1 cellular context compared by ENCODE assay signal in genomic region chr19:3743486-3743885, GRCh38.
TF ChIP-seq lines count a peak whose summit lies in the region.

No MANE protein-coding gene starts in this region.

TF ChIP-seq in HepG2, 621 proteins besides CTCF, POLR2A, EP300 and RAD21 (continues in another document):
- peak; percentile 72 for TF ChIP-seq ZBTB40 (IDR thresholded peaks at IDR 0.05)
- peak; percentile 99 for TF ChIP-seq ZBTB40 (CRISPR knock-in tag; IDR thresholded peaks at IDR 0.05)
- TF ChIP-seq BHLHE40 (IDR thresholded peaks at IDR 0.05; ENCODE audit: low read length), result no peak
- TF ChIP-seq NR2F6 (IDR thresholded peaks at IDR 0.05), result no peak
- no peak for TF ChIP-seq NR2F6 (CRISPR knock-in tag; IDR thresholded peaks at IDR 0.05)
- TF ChIP-seq ZNF75D (CRISPR knock-in tag; IDR thresholded peaks at IDR 0.05; ENCODE audit: borderline replicate concordance), result no peak
- TF ChIP-seq, protein P1, sequence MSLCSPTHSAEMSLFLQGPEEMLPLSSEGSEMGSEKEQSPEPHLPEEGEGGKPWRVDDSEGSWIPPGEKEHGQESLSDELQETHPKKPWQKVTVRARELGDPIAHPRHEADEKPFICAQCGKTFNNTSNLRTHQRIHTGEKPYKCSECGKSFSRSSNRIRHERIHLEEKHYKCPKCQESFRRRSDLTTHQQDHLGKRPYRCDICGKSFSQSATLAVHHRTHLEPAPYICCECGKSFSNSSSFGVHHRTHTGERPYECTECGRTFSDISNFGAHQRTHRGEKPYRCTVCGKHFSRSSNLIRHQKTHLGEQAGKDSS (CRISPR knock-in tag; IDR thresholded peaks at IDR 0.05; ENCODE audit: borderline replicate concordance, low read depth), result no peak
- TF ChIP-seq NCOA5 (CRISPR knock-in tag; IDR thresholded peaks at IDR 0.05), result no peak
- TF ChIP-seq, protein P2, sequence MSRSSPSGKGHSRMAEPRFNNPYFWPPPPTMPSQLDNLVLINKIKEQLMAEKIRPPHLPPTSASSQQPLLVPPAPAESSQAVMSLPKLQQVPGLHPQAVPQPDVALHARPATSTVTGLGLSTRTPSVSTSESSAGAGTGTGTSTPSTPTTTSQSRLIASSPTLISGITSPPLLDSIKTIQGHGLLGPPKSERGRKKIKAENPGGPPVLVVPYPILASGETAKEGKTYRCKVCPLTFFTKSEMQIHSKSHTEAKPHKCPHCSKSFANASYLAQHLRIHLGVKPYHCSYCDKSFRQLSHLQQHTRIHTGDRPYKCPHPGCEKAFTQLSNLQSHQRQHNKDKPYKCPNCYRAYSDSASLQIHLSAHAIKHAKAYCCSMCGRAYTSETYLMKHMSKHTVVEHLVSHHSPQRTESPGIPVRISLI (CRISPR knock-in tag; IDR thresholded peaks at IDR 0.05; ENCODE audit: borderline replicate concordance), result no peak
- TF ChIP-seq HOXD1 (CRISPR knock-in tag; IDR thresholded peaks at IDR 0.05), result no peak
- TF ChIP-seq, protein P3, sequence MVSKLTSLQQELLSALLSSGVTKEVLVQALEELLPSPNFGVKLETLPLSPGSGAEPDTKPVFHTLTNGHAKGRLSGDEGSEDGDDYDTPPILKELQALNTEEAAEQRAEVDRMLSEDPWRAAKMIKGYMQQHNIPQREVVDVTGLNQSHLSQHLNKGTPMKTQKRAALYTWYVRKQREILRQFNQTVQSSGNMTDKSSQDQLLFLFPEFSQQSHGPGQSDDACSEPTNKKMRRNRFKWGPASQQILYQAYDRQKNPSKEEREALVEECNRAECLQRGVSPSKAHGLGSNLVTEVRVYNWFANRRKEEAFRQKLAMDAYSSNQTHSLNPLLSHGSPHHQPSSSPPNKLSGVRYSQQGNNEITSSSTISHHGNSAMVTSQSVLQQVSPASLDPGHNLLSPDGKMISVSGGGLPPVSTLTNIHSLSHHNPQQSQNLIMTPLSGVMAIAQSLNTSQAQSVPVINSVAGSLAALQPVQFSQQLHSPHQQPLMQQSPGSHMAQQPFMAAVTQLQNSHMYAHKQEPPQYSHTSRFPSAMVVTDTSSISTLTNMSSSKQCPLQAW (CRISPR knock-in tag; IDR thresholded peaks at IDR 0.05), result no peak
- TF ChIP-seq SALL1 (CRISPR knock-in tag; IDR thresholded peaks at IDR 0.05), result no peak
- TF ChIP-seq MIXL1 (CRISPR knock-in tag; IDR thresholded peaks at IDR 0.05), result no peak
- TF ChIP-seq ZSCAN21 (CRISPR knock-in tag; IDR thresholded peaks at IDR 0.05; ENCODE audit: borderline replicate concordance), result no peak
- TF ChIP-seq, protein P4, sequence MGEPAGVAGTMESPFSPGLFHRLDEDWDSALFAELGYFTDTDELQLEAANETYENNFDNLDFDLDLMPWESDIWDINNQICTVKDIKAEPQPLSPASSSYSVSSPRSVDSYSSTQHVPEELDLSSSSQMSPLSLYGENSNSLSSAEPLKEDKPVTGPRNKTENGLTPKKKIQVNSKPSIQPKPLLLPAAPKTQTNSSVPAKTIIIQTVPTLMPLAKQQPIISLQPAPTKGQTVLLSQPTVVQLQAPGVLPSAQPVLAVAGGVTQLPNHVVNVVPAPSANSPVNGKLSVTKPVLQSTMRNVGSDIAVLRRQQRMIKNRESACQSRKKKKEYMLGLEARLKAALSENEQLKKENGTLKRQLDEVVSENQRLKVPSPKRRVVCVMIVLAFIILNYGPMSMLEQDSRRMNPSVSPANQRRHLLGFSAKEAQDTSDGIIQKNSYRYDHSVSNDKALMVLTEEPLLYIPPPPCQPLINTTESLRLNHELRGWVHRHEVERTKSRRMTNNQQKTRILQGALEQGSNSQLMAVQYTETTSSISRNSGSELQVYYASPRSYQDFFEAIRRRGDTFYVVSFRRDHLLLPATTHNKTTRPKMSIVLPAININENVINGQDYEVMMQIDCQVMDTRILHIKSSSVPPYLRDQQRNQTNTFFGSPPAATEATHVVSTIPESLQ (CRISPR knock-in tag; conservative IDR thresholded peaks at IDR 0.05), result no peak
- no peak for TF ChIP-seq ZBTB20 (CRISPR knock-in tag; IDR thresholded peaks at IDR 0.05; ENCODE audit: borderline replicate concordance, low read depth)
- TF ChIP-seq THAP11 (CRISPR knock-in tag; IDR thresholded peaks at IDR 0.05), result peak; percentile 92
- no peak for TF ChIP-seq SMAD9 (CRISPR knock-in tag; IDR thresholded peaks at IDR 0.05)
- no peak for TF ChIP-seq IRF1 (CRISPR knock-in tag; IDR thresholded peaks at IDR 0.05; ENCODE audit: low read depth)
- no peak for TF ChIP-seq ZNF557 (CRISPR knock-in tag; IDR thresholded peaks at IDR 0.05)
- TF ChIP-seq ZNF589 (CRISPR knock-in tag; conservative IDR thresholded peaks at IDR 0.05), result no peak
- TF ChIP-seq HMG20A (CRISPR knock-in tag; IDR thresholded peaks at IDR 0.05; ENCODE audit: borderline replicate concordance), result no peak
- peak; percentile 42; the same call in 1 of the 2 replicates for TF ChIP-seq NFYC (CRISPR knock-in tag; IDR thresholded peaks at IDR 0.05)
- TF ChIP-seq HOXA3 (CRISPR knock-in tag; IDR thresholded peaks at IDR 0.05), result no peak
- TF ChIP-seq, protein P5, sequence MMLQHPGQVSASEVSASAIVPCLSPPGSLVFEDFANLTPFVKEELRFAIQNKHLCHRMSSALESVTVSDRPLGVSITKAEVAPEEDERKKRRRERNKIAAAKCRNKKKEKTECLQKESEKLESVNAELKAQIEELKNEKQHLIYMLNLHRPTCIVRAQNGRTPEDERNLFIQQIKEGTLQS (CRISPR knock-in tag; IDR thresholded peaks at IDR 0.05), result no peak
- TF ChIP-seq ZNF143 (CRISPR knock-in tag; IDR thresholded peaks at IDR 0.05), result peak; percentile 84
- no peak for TF ChIP-seq MXD3 (CRISPR knock-in tag; IDR thresholded peaks at IDR 0.05)
- no peak for TF ChIP-seq HIC2 (CRISPR knock-in tag; IDR thresholded peaks at IDR 0.05; ENCODE audit: low read depth)
- TF ChIP-seq, protein P6, sequence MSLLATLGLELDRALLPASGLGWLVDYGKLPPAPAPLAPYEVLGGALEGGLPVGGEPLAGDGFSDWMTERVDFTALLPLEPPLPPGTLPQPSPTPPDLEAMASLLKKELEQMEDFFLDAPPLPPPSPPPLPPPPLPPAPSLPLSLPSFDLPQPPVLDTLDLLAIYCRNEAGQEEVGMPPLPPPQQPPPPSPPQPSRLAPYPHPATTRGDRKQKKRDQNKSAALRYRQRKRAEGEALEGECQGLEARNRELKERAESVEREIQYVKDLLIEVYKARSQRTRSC (CRISPR knock-in tag; IDR thresholded peaks at IDR 0.05; ENCODE audit: low read depth), result no peak
- no peak for TF ChIP-seq NKX3-1 (CRISPR knock-in tag; IDR thresholded peaks at IDR 0.05)
- TF ChIP-seq MIER3 (CRISPR knock-in tag; IDR thresholded peaks at IDR 0.05; ENCODE audit: borderline replicate concordance), result no peak
- TF ChIP-seq, protein P7, sequence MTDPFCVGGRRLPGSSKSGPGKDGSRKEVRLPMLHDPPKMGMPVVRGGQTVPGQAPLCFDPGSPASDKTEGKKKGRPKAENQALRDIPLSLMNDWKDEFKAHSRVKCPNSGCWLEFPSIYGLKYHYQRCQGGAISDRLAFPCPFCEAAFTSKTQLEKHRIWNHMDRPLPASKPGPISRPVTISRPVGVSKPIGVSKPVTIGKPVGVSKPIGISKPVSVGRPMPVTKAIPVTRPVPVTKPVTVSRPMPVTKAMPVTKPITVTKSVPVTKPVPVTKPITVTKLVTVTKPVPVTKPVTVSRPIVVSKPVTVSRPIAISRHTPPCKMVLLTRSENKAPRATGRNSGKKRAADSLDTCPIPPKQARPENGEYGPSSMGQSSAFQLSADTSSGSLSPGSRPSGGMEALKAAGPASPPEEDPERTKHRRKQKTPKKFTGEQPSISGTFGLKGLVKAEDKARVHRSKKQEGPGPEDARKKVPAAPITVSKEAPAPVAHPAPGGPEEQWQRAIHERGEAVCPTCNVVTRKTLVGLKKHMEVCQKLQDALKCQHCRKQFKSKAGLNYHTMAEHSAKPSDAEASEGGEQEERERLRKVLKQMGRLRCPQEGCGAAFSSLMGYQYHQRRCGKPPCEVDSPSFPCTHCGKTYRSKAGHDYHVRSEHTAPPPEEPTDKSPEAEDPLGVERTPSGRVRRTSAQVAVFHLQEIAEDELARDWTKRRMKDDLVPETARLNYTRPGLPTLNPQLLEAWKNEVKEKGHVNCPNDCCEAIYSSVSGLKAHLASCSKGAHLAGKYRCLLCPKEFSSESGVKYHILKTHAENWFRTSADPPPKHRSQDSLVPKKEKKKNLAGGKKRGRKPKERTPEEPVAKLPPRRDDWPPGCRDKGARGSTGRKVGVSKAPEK (CRISPR knock-in tag; IDR thresholded peaks at IDR 0.05; ENCODE audit: borderline replicate concordance), result no peak
- TF ChIP-seq RBM39 (IDR thresholded peaks at IDR 0.05; ENCODE audit: low read depth, low read length, poor library complexity, severe bottlenecking), result no peak
- no peak for TF ChIP-seq ZNF496 (CRISPR knock-in tag; IDR thresholded peaks at IDR 0.05; ENCODE audit: insufficient replicate concordance)
- no peak for TF ChIP-seq ZSCAN25 (CRISPR knock-in tag; IDR thresholded peaks at IDR 0.05)
- TF ChIP-seq CERS6 (CRISPR knock-in tag; IDR thresholded peaks at IDR 0.05), result no peak
- TF ChIP-seq NFYB (CRISPR knock-in tag; IDR thresholded peaks at IDR 0.05), result peak; percentile 37; the same call in 1 of the 2 replicates
